ENCODE assay signal across 9 cellular contexts in the genomic region with DNA sequence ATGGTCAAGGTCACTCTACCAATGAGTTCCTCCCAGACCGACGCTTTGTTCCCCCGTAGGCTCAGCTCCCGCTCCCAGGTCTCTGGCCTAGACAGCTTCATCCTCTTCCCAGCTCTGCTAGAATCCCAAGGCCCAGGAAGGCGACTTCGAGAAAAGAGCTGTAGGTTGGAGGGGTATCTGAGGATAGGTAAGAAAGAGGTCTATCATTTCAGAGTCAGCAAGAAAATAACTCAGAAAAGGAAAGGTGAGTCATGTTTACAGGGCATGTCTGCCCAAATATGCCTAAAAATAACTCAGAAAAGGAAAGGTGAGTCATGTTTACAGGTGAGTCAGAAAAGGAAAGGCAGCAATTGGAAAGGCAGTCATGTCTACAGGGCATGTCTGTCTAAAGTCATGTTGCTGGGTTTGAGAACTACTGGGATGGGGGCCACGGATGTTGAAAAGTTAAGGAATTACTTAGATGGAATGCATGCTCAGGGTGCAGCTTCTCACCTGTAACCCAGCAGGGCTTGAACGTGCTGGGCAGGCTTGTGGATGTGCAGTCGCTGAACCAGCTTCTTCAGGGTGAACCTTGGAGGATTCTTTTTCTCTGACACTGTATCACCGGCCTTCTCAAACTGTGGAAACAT. TPM values are rescaled to one million over a fixed set of nuclear protein-coding genes. Genes with fewer than 3 reads are reported as not detected.
A peak's percentile ranks its signal among the peaks of the same experiment; 100 is the strongest.
DNase-seq lines count a peak whose midpoint lies in the region; ATAC-seq and TF ChIP-seq lines count a peak whose summit lies in the region.
"Had no signal": no experiment of that assay in that cellular context is flagged by ENCODE, and none has a peak within 500 bp of the region (broad histone marks: within the 10 kb centered on the region; RNA-seq: fewer than 3 reads in every experiment).

No MANE protein-coding gene starts in this region.

- H3K4me3 ChIP-seq in SK-N-SH (ENCODE audit: low read depth in 2 of 2, low read length in 1 of 2), result no peak overlapping the region
- no peak overlapping the region for H3K4me3 ChIP-seq in effector memory CD4-positive, alpha-beta T cell (ENCODE audit: insufficient read depth, low read depth, low read length, poor library complexity, severe bottlenecking)

- no peak overlapping the region for H3K9ac ChIP-seq in SK-N-SH

- CTCF ChIA-PET in SK-N-SH (lab: Yijun Ruan, JAX), result no interaction called here

- H3F3A ChIP-seq in SK-N-SH (replicated peaks; ENCODE audit: insufficient read depth), result no peaks in the 10 kb centered on the region

- no peak overlapping the region for H3K4me2 ChIP-seq in SK-N-SH

- H3K27me3 ChIP-seq in SK-N-SH (ENCODE audit: insufficient read depth), result no peaks in the 10 kb centered on the region
- no peaks in the 10 kb centered on the region for H3K27me3 ChIP-seq in effector memory CD4-positive, alpha-beta T cell (replicated peaks; ENCODE audit: control insufficient read depth, insufficient read depth, low read length, poor library complexity, severe bottlenecking)

- no peaks in the 10 kb centered on the region for H3K9me3 ChIP-seq in SK-N-SH
- no peaks in the 10 kb centered on the region for H3K9me3 ChIP-seq in effector memory CD4-positive, alpha-beta T cell (ENCODE audit: control insufficient read depth, low read length)

- POLR2A ChIA-PET in SK-N-SH (lab: Yijun Ruan, JAX), result no interaction called here

- TF ChIP-seq RAD21 in SK-N-SH (IDR thresholded peaks at IDR 0.05; ENCODE audit: low read length), result no peak

- 91% methylated on average over 10 of the region's 10 CpGs for WGBS in SK-N-SH (ENCODE audit: low lambda C conversion rate)

- H4K20me1 ChIP-seq in SK-N-SH (ENCODE audit: insufficient read depth), result no peaks in the 10 kb centered on the region

- no peak for DNase-seq in SK-N-SH
- peak; percentile 60 for DNase-seq in SW480 (ENCODE audit: low spot score)
- DNase-seq in effector memory CD4-positive, alpha-beta T cell, result no peak
- peak; percentile 11 for DNase-seq in stimulated activated CD4-positive, alpha-beta T cell treated with anti-CD3 and anti-CD28 coated beads, Interleukin-4, amount 100 ng/mL, for 1 hour
- no peak for DNase-seq in NCI-H2029 treated with DMSO at 0.1 percent for 48 hours (lab: John Stamatoyannopoulos, UW)
- no peak for DNase-seq in AML-193 (lab: John Stamatoyannopoulos, UW)
- no peak for DNase-seq in globus pallidus (ENCODE audit: low spot score)
- DNase-seq: NCI-H82 had no signal

- no peak for TF ChIP-seq CTCF in SK-N-SH (IDR thresholded peaks at IDR 0.05)

- H3K79me2 ChIP-seq in SK-N-SH (ENCODE audit: insufficient read depth), result peaks cover 6% of the 10 kb centered on the region

- no peaks in the 10 kb centered on the region for H3K4me1 ChIP-seq in SK-N-SH (ENCODE audit: control insufficient read depth in 1 of 2, insufficient read depth in 2 of 2, low read depth in 1 of 2, low read length in 1 of 2)
- no peaks in the 10 kb centered on the region for H3K4me1 ChIP-seq in effector memory CD4-positive, alpha-beta T cell (ENCODE audit: control insufficient read depth, insufficient read depth, low read length, poor library complexity, severe bottlenecking)

- no peak for TF ChIP-seq EP300 in SK-N-SH (IDR thresholded peaks at IDR 0.05; ENCODE audit: borderline replicate concordance in 1 of 2, low read depth in 1 of 2, low read length in 1 of 2)

- no peak overlapping the region; a peak in 1 of 4 replicates for H3K27ac ChIP-seq in SK-N-SH (ENCODE audit: low read depth in 2 of 2, low read length in 1 of 2)
- H3K27ac ChIP-seq in effector memory CD4-positive, alpha-beta T cell (ENCODE audit: insufficient read depth, low read length, poor library complexity, severe bottlenecking), result peak overlapping the region; percentile 26

- no peak overlapping the region for H2AFZ ChIP-seq in SK-N-SH (ENCODE audit: low read depth)

- H3K9me2 ChIP-seq in SK-N-SH, result no peaks in the 10 kb centered on the region

- peaks cover 40 to 44% of the 10 kb centered on the region in 2 experiments for H3K36me3 ChIP-seq in SK-N-SH (replicated peaks in 1 of 2; ENCODE audit: control insufficient read depth in 1 of 2, insufficient read depth in 2 of 2, low read length in 1 of 2)
- H3K36me3 ChIP-seq in effector memory CD4-positive, alpha-beta T cell (ENCODE audit: control insufficient read depth, insufficient read depth, low read length), result peaks cover 68% of the 10 kb centered on the region

- no peak for ATAC-seq in SK-N-SH treated with all-trans-retinoic acid at 6 μM for 48 hours

TF ChIP-seq in SK-N-SH, 30 proteins besides CTCF, POLR2A, EP300 and RAD21:
- TF ChIP-seq EZH2phosphoT487 (IDR thresholded peaks at IDR 0.05; ENCODE audit: borderline replicate concordance, low read depth) (no peak), SMC3 (IDR thresholded peaks at IDR 0.05; ENCODE audit: low read depth, low read length) (no peak), MEF2A (IDR thresholded peaks at IDR 0.05; ENCODE audit: borderline replicate concordance, low read depth) (peak; percentile 84), POLR2AphosphoS5 (IDR thresholded peaks at IDR 0.05; ENCODE audit: low read depth, low read length) (no peak), FOSL2 (IDR thresholded peaks at IDR 0.05; ENCODE audit: borderline replicate concordance, low read depth) (peak; percentile 41), TEAD4 (IDR thresholded peaks at IDR 0.05; ENCODE audit: borderline replicate concordance, insufficient read depth) (no peak)
- TF ChIP-seq, protein P1, sequence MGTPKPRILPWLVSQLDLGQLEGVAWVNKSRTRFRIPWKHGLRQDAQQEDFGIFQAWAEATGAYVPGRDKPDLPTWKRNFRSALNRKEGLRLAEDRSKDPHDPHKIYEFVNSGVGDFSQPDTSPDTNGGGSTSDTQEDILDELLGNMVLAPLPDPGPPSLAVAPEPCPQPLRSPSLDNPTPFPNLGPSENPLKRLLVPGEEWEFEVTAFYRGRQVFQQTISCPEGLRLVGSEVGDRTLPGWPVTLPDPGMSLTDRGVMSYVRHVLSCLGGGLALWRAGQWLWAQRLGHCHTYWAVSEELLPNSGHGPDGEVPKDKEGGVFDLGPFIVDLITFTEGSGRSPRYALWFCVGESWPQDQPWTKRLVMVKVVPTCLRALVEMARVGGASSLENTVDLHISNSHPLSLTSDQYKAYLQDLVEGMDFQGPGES (IDR thresholded peaks at IDR 0.05; ENCODE audit: low read depth, low read length), result no peak

TF ChIP-seq in SK-N-SH treated with all-trans-retinoic acid at 6 μM for 48 hours, 23 proteins besides CTCF, POLR2A, EP300 and RAD21:
- TF ChIP-seq ZNF8 (CRISPR knock-in tag; IDR thresholded peaks at IDR 0.05), result no peak
- TF ChIP-seq ZC3H10 (CRISPR knock-in tag; IDR thresholded peaks at IDR 0.05), result no peak
- no peak for TF ChIP-seq RARB (CRISPR knock-in tag; IDR thresholded peaks at IDR 0.05)
- no peak for TF ChIP-seq ISL1 (CRISPR knock-in tag; IDR thresholded peaks at IDR 0.05)
- no peak for TF ChIP-seq GLIS3 (CRISPR knock-in tag; IDR thresholded peaks at IDR 0.05)
- no peak for TF ChIP-seq TOX (CRISPR knock-in tag; IDR thresholded peaks at IDR 0.05; ENCODE audit: borderline replicate concordance)

RNA-seq across cellular contexts. Expression of a gene that starts 12.2 kb away (rescaled TPM):
- polyA plus RNA-seq in SK-N-SH (2012; rRNA removed), result 12.1 and 13.3 TPM in 2 replicates
- 6.5 TPM in 2 replicates for polyA plus RNA-seq in SK-N-SH (2012; cell fraction: cytosol; rRNA removed)
- polyA plus RNA-seq in SK-N-SH (2012; cell fraction: nucleus; rRNA removed), result 40.3 and 55.9 TPM in 2 replicates

RNA-seq across cellular contexts. Expression of a gene that starts 34.9 kb away (rescaled TPM):
- polyA plus RNA-seq in SK-N-SH (2012; rRNA removed), result not detected in 2 replicates
- under 0.01 TPM in 1 of 2 replicates, not detected in the other for polyA plus RNA-seq in SK-N-SH (2012; cell fraction: cytosol; rRNA removed)
- polyA plus RNA-seq in SK-N-SH (2012; cell fraction: nucleus; rRNA removed), result 0.02 and 0.08 TPM in 2 replicates

RNA-seq across cellular contexts. Expression of a gene that starts 53.5 kb away (rescaled TPM):
- polyA plus RNA-seq in SK-N-SH (2012; rRNA removed), result 32.9 and 38.7 TPM in 2 replicates
- 18.2 and 24.9 TPM in 2 replicates for polyA plus RNA-seq in SK-N-SH (2012; cell fraction: cytosol; rRNA removed)
- 119 and 124 TPM in 2 replicates for polyA plus RNA-seq in SK-N-SH (2012; cell fraction: nucleus; rRNA removed)

RNA-seq across cellular contexts. Expression of a gene that starts 53.9 kb away (rescaled TPM):
- 279 and 291 TPM in 2 replicates for polyA plus RNA-seq in SK-N-SH (2012; rRNA removed)
- 279 and 296 TPM in 2 replicates for polyA plus RNA-seq in SK-N-SH (2012; cell fraction: cytosol; rRNA removed)
- polyA plus RNA-seq in SK-N-SH (2012; cell fraction: nucleus; rRNA removed), result 294 and 297 TPM in 2 replicates

RNA-seq across cellular contexts. Expression of a gene that starts 57.6 kb away (rescaled TPM):
- polyA plus RNA-seq in SK-N-SH (2012; rRNA removed), result 21.4 and 23.3 TPM in 2 replicates
- polyA plus RNA-seq in SK-N-SH (2012; cell fraction: cytosol; rRNA removed), result 21.9 and 24.0 TPM in 2 replicates
- 42.6 and 62.0 TPM in 2 replicates for polyA plus RNA-seq in SK-N-SH (2012; cell fraction: nucleus; rRNA removed)

Comparison
In these comparisons a context has a peak if more than half of its experiments do, and no peak if none do; other contexts are left out.
1. DNase-seq: peak in SW480 (single experiment) and stimulated activated CD4-positive, alpha-beta T cell treated with anti-CD3 and anti-CD28 coated beads, Interleukin-4, amount 100 ng/mL, for 1 hour (single experiment); none in SK-N-SH (single experiment), effector memory CD4-positive, alpha-beta T cell (0 of 3), NCI-H2029 treated with DMSO at 0.1 percent for 48 hours (single experiment), AML-193 (0 of 2) and globus pallidus (single experiment).